Comparison of ENCODE assay signal across 12 cellular contexts in genomic region chr1:21287905-21288514, GRCh38. TPM values are rescaled to one million over a fixed set of nuclear protein-coding genes. Genes with fewer than 3 reads are reported as not detected.
DNase-seq lines count a peak whose midpoint lies in the region; ATAC-seq and TF ChIP-seq lines count a peak whose summit lies in the region.
"Had no signal": no experiment of that assay in that cellular context is flagged by ENCODE, and none has a peak within 500 bp of the region (broad histone marks: within the 10 kb centered on the region; RNA-seq: fewer than 3 reads in every experiment).

No MANE protein-coding gene starts in this region.

- no peak overlapping the region for H3K27ac Mint-ChIP-seq in activated T-helper 2 cell treated with anti-CD3 and anti-CD28 coated beads, Interferon-gamma antibody, Interleukin-2, Interleukin-4, amounts not matched to agents 10 μg/mL and 5 μg/mL and 100 μg/mL, durations not matched to agents 14 hours and 24 hours and 36 hours
- H3K27ac Mint-ChIP-seq in nephron = peak overlapping the region in 2 of 3 experiments; percentile 19 to 30
- H3K27ac Mint-ChIP-seq: endodermal cell had no signal

- H3K4me3 Mint-ChIP-seq in activated T-helper 2 cell treated with anti-CD3 and anti-CD28 coated beads, Interferon-gamma antibody, Interleukin-2, Interleukin-4, amounts not matched to agents 10 μg/mL and 5 μg/mL and 100 μg/mL, durations not matched to agents 14 hours and 24 hours and 36 hours (ENCODE audit: low read depth) = peak overlapping the region; percentile 26
- peak overlapping the region; percentile 55 to 74 (median 55) for H3K4me3 Mint-ChIP-seq in nephron
- H3K4me3 Mint-ChIP-seq: endodermal cell had no signal

- no peaks in the 10 kb centered on the region for H3K9me3 Mint-ChIP-seq in activated T-helper 2 cell treated with anti-CD3 and anti-CD28 coated beads, Interferon-gamma antibody, Interleukin-2, Interleukin-4, amounts not matched to agents 10 μg/mL and 5 μg/mL and 100 μg/mL, durations not matched to agents 14 hours and 24 hours and 36 hours
- H3K9me3 Mint-ChIP-seq in nephron = no peaks in the 10 kb centered on the region
- H3K9me3 Mint-ChIP-seq: endodermal cell had no signal

- DNase-seq in CD1c-positive myeloid dendritic cell (ENCODE audit: extremely low spot score) (peak; percentile 33), GF-D8 (lab: John Stamatoyannopoulos, UW) (peak; percentile 28), SHP77 (lab: John Stamatoyannopoulos, UW) (no peak), mesenteric fat pad (ENCODE audit: low spot score) (no peak), middle frontal gyrus (ENCODE audit: extremely low spot score, low spot score) (no peak)
- DNase-seq in activated T-helper 2 cell treated with anti-CD3 and anti-CD28 coated beads, Interferon-gamma antibody, Interleukin-2, Interleukin-4, amounts not matched to agents 10 μg/mL and 5 μg/mL and 100 μg/mL, durations not matched to agents 14 hours and 24 hours and 36 hours (ENCODE audit: low spot score) = no peak
- DNase-seq: body of pancreas, endodermal cell, NCI-H1436, NCI-H526 had no signal

- no peak for TF ChIP-seq CTCF in nephron (IDR thresholded peaks at IDR 0.05; ENCODE audit: unreplicated experiment in 3 of 3)

- intact Hi-C loops in activated T-helper 2 cell treated with anti-CD3 and anti-CD28 coated beads, Interferon-gamma antibody, Interleukin-2, Interleukin-4, amounts not matched to agents 10 μg/mL and 5 μg/mL and 100 μg/mL, durations not matched to agents 14 hours and 24 hours and 36 hours (cut with micrococcal nuclease) = no loop called here

- H3K36me3 Mint-ChIP-seq in activated T-helper 2 cell treated with anti-CD3 and anti-CD28 coated beads, Interferon-gamma antibody, Interleukin-2, Interleukin-4, amounts not matched to agents 10 μg/mL and 5 μg/mL and 100 μg/mL, durations not matched to agents 14 hours and 24 hours and 36 hours (ENCODE audit: low read depth) = peaks cover 29% of the 10 kb centered on the region
- H3K36me3 Mint-ChIP-seq in nephron (ENCODE audit: low read depth) = no peaks in the 10 kb centered on the region

- H3K4me1 Mint-ChIP-seq in activated T-helper 2 cell treated with anti-CD3 and anti-CD28 coated beads, Interferon-gamma antibody, Interleukin-2, Interleukin-4, amounts not matched to agents 10 μg/mL and 5 μg/mL and 100 μg/mL, durations not matched to agents 14 hours and 24 hours and 36 hours (ENCODE audit: low read depth) = peaks cover 29% of the 10 kb centered on the region
- H3K4me1 Mint-ChIP-seq in nephron = peaks cover 21% of the 10 kb centered on the region

- no peaks in the 10 kb centered on the region for H3K27me3 Mint-ChIP-seq in activated T-helper 2 cell treated with anti-CD3 and anti-CD28 coated beads, Interferon-gamma antibody, Interleukin-2, Interleukin-4, amounts not matched to agents 10 μg/mL and 5 μg/mL and 100 μg/mL, durations not matched to agents 14 hours and 24 hours and 36 hours (ENCODE audit: low read depth)
- H3K27me3 Mint-ChIP-seq in nephron (ENCODE audit: low read depth) = no peaks in the 10 kb centered on the region

- ATAC-seq in GM18858 (IDR thresholded peaks at IDR 0.05; ENCODE audit: unreplicated experiment) = no peak
- ATAC-seq: body of pancreas had no signal

RNA-seq across cellular contexts. Expression of gene ECE1, which starts 2.3 kb away (rescaled TPM):
- total RNA-seq in activated T-helper 2 cell treated with anti-CD3 and anti-CD28 coated beads, Interferon-gamma antibody, Interleukin-2, Interleukin-4, amounts not matched to agents 10 μg/mL and 5 μg/mL and 100 μg/mL, durations not matched to agents 14 hours and 24 hours and 36 hours = 94.1 and 97.0 TPM in 2 replicates
- total RNA-seq in mesenteric fat pad = 156 TPM

Comparison
In these comparisons a context has a peak if more than half of its experiments do, and no peak if none do; other contexts are left out.
1. DNase-seq: peak in CD1c-positive myeloid dendritic cell (single experiment) and GF-D8 (single experiment); none in activated T-helper 2 cell treated with anti-CD3 and anti-CD28 coated beads, Interferon-gamma antibody, Interleukin-2, Interleukin-4, amounts not matched to agents 10 μg/mL and 5 μg/mL and 100 μg/mL, durations not matched to agents 14 hours and 24 hours and 36 hours (single experiment), SHP77 (0 of 2), mesenteric fat pad (single experiment) and middle frontal gyrus (single experiment).